In genomic region chr9:12818431-12819000, GRCh38 we compare ENCODE assay signal across 1 cellular context.
TF ChIP-seq lines count a peak whose summit lies in the region.

No MANE protein-coding gene starts in this region.

TF ChIP-seq in HCT116, 20 proteins besides CTCF, POLR2A, EP300 and RAD21 (continued from another document):
- TF ChIP-seq ZBTB33 (IDR thresholded peaks at IDR 0.05; ENCODE audit: extremely low read depth, insufficient replicate concordance, low read length) (no peak), ZFX (IDR thresholded peaks at IDR 0.05) (no peak), SP1 (IDR thresholded peaks at IDR 0.05; ENCODE audit: low read depth) (no peak), ELF1 (IDR thresholded peaks at IDR 0.05; ENCODE audit: borderline replicate concordance, low read depth) (no peak), JUND (IDR thresholded peaks at IDR 0.05) (no peak)
